In genomic region chr6:149990109-149990671, GRCh38 we compare ENCODE assay signal across 8 cellular contexts. TPM values are rescaled to one million over a fixed set of nuclear protein-coding genes. Genes with fewer than 3 reads are reported as not detected.
DNase-seq lines count a peak whose midpoint lies in the region; ATAC-seq and TF ChIP-seq lines count a peak whose summit lies in the region.

No MANE protein-coding gene starts in this region.

- TF ChIP-seq EP300 in gastroesophageal sphincter (IDR thresholded peaks at IDR 0.05) = no peak

- peaks cover 7% of the 10 kb centered on the region for H3K36me3 Mint-ChIP-seq in osteocyte (ENCODE audit: unreplicated experiment)

- H4K20me1 ChIP-seq in Karpas-422 (ENCODE audit: insufficient read depth, low read depth, low read length) (no peaks in the 10 kb centered on the region), mammary epithelial cell (ENCODE audit: insufficient read depth, low read length) (no peaks in the 10 kb centered on the region)

- no peak for TF ChIP-seq CTCF in mammary epithelial cell (conservative IDR thresholded peaks at IDR 0.05 in 1 of 2, IDR thresholded peaks at IDR 0.05 in 1 of 2; ENCODE audit: extremely low read depth in 1 of 2, insufficient read depth in 1 of 2, low read depth in 1 of 2, low read length in 2 of 2)
- no peak for TF ChIP-seq CTCF in osteocyte (IDR thresholded peaks at IDR 0.05)
- TF ChIP-seq CTCF in gastroesophageal sphincter (IDR thresholded peaks at IDR 0.05) = no peak
- TF ChIP-seq CTCF in GM10266 (IDR thresholded peaks at IDR 0.05; ENCODE audit: control insufficient read depth, insufficient read depth, low read depth, missing control alignments) = no peak

- peaks cover 8% of the 10 kb centered on the region for H3K9me3 Mint-ChIP-seq in osteocyte (ENCODE audit: unreplicated experiment)

- no TSS peak for BruUV-seq in mammary epithelial cell (replicated peaks; lab: Mats Ljungman, UMichigan)

- in situ Hi-C loops in mammary epithelial cell (cut with MboI; ENCODE audit: low sequenced_read_pairs in 2 of 2) = no loop called here

- WGBS in mammary epithelial cell (ENCODE audit: low coverage, missing lambda C conversion rate) = 9% methylated on average over 34 of the region's 39 CpGs
- 2 to 3% methylated on average over 17 to 26 of the region's 39 CpGs for WGBS in gastroesophageal sphincter (ENCODE audit: low coverage in 1 of 2), 2 donors

- H3K9ac ChIP-seq in Karpas-422 (ENCODE audit: low read length) (peak overlapping the region; percentile 56), mammary epithelial cell (ENCODE audit: insufficient read depth, low read length) (no peak overlapping the region)

- H3K9me2 ChIP-seq in Karpas-422 (replicated peaks; ENCODE audit: insufficient read depth, low read length) = no peaks in the 10 kb centered on the region

- no peaks in the 10 kb centered on the region for H3K79me2 ChIP-seq in Karpas-422 (ENCODE audit: low read length)
- no peaks in the 10 kb centered on the region for H3K79me2 ChIP-seq in mammary epithelial cell (ENCODE audit: insufficient read depth, low read length)

- H3K27ac ChIP-seq in Karpas-422 (ENCODE audit: low read length) (no peak overlapping the region), mammary epithelial cell (ENCODE audit: insufficient read depth, low read depth, low read length) (no peak overlapping the region), gastroesophageal sphincter (no peak overlapping the region)

- CTCF ChIA-PET in mammary epithelial cell (lab: Charles Lee; ENCODE audit: low non-redundant PET) = no interaction called here

- H3K4me2 ChIP-seq in Karpas-422 (ENCODE audit: low read depth, low read length, poor library complexity, severe bottlenecking) = peak overlapping the region; percentile 74
- H3K4me2 ChIP-seq in mammary epithelial cell (ENCODE audit: insufficient read depth, low read depth, low read length) = peak overlapping the region; percentile 96

- H3K36me3 ChIP-seq in Karpas-422 (ENCODE audit: insufficient read depth, low read length) (no peaks in the 10 kb centered on the region), mammary epithelial cell (ENCODE audit: insufficient read depth, low read length) (no peaks in the 10 kb centered on the region), gastroesophageal sphincter (no peaks in the 10 kb centered on the region)

- H3K27ac Mint-ChIP-seq in osteocyte (ENCODE audit: unreplicated experiment) = no peak overlapping the region

- peaks cover 97% of the 10 kb centered on the region for H3K27me3 Mint-ChIP-seq in osteocyte (ENCODE audit: unreplicated experiment)

- no peak for TF ChIP-seq POLR2A in gastroesophageal sphincter (IDR thresholded peaks at IDR 0.05)

- H3K4me1 ChIP-seq in Karpas-422 (ENCODE audit: low read length) = peaks cover 17% of the 10 kb centered on the region
- peaks cover 18% of the 10 kb centered on the region for H3K4me1 ChIP-seq in mammary epithelial cell (ENCODE audit: insufficient read depth, low read length)
- H3K4me1 ChIP-seq in gastroesophageal sphincter = peaks cover 0 to 21% (median 15%) of the 10 kb centered on the region in 3 donors

- peak overlapping the region; percentile 96; the same call in 1 of the 2 replicates for H2AFZ ChIP-seq in Karpas-422 (ENCODE audit: low read length)
- H2AFZ ChIP-seq in mammary epithelial cell (ENCODE audit: low read depth, low read length) = peak overlapping the region; percentile 69

- intact Hi-C loops in mammary epithelial cell (cut with micrococcal nuclease) = no loop called here

- H3K27me3 ChIP-seq in Karpas-422 (ENCODE audit: low read length) = no peaks in the 10 kb centered on the region
- peaks cover 59% of the 10 kb centered on the region for H3K27me3 ChIP-seq in mammary epithelial cell (ENCODE audit: insufficient read depth, low read length)
- peaks cover 100% of the 10 kb centered on the region for H3K27me3 ChIP-seq in gastroesophageal sphincter

- no peaks in the 10 kb centered on the region for H3K9me3 ChIP-seq in Karpas-422 (ENCODE audit: low read length)
- peaks cover 9% of the 10 kb centered on the region for H3K9me3 ChIP-seq in mammary epithelial cell (replicated peaks; ENCODE audit: insufficient read depth, low read length)
- peaks cover 0 to 26% (median 0%) of the 10 kb centered on the region in 3 donors for H3K9me3 ChIP-seq in gastroesophageal sphincter

- peak overlapping the region; percentile 73 for H3K4me3 Mint-ChIP-seq in osteocyte (ENCODE audit: unreplicated experiment)

- H3K4me1 Mint-ChIP-seq in osteocyte (ENCODE audit: unreplicated experiment) = peaks cover 16% of the 10 kb centered on the region

- DNase-seq in ELR (ENCODE audit: low read depth) = peak; percentile 8
- DNase-seq in Karpas-422 = no peak
- no peak for DNase-seq in mammary epithelial cell
- DNase-seq in osteocyte (ENCODE audit: extremely low spot score, unreplicated experiment) = peak; percentile 60
- no peak for DNase-seq in GM10266 (ENCODE audit: extremely low spot score)
- no peak for DNase-seq in NCI-H1694 treated with DMSO at 0.1 percent for 48 hours (lab: John Stamatoyannopoulos, UW)
- no peak for DNase-seq in NCI-H446 (lab: John Stamatoyannopoulos, UW)

- dilution Hi-C loops in mammary epithelial cell (cut with HindIII; ENCODE audit: low sequenced_read_pairs) = no loop called here

- no peak for ATAC-seq in gastroesophageal sphincter

- H3K4me3 ChIP-seq in Karpas-422 (ENCODE audit: low read length) = peak overlapping the region; percentile 64
- H3K4me3 ChIP-seq in mammary epithelial cell (replicated peaks in 1 of 3; ENCODE audit: insufficient read depth in 1 of 3, low read depth in 2 of 3, low read length in 3 of 3) = peak overlapping the region; percentile 21 to 42 (median 41)
- peak overlapping the region in 1 of 2 donors; percentile 34 for H3K4me3 ChIP-seq in gastroesophageal sphincter

RNA-seq across cellular contexts. Expression of gene ULBP1, which starts 26.4 kb away (rescaled TPM):
- 1.0 and 5.1 TPM in 2 replicates for total RNA-seq in Karpas-422 (2014; rRNA removed; shearing (Covaris generic); ENCODE audit: low replicate concordance)
- 10 to 100 TPM in 1 of 2 donors, 1 to 10 TPM in 1; 5.2 to 23.5 TPM for total RNA-seq in mammary epithelial cell
- 1.3 TPM for polyA plus RNA-seq in mammary epithelial cell
- polyA minus RNA-seq in mammary epithelial cell = not detected
- 10.7 and 11.5 TPM in 2 replicates for total RNA-seq in osteocyte
- under 1 TPM in 2 of 4 donors, not detected in 2; 0.07 to 0.27 TPM for total RNA-seq in gastroesophageal sphincter

RNA-seq across cellular contexts. Expression of gene RAET1L, which starts 35.1 kb away (rescaled TPM):
- not detected in 2 replicates for total RNA-seq in Karpas-422 (2014; rRNA removed; shearing (Covaris generic); ENCODE audit: low replicate concordance)
- total RNA-seq in mammary epithelial cell (1 to 10 TPM; 1.0 to 2.6 TPM), osteocyte (not detected in 2 replicates), gastroesophageal sphincter (under 1 TPM in 2 of 4 donors, not detected in 2; 0.23 to 0.62 TPM)
- polyA plus RNA-seq in mammary epithelial cell = 3.3 TPM
- not detected for polyA minus RNA-seq in mammary epithelial cell

RNA-seq across cellular contexts. Expression of gene ULBP2, which starts 48.4 kb away (rescaled TPM):
- total RNA-seq in Karpas-422 (2014; rRNA removed; shearing (Covaris generic); ENCODE audit: low replicate concordance) = 0.56 and 0.76 TPM in 2 replicates
- total RNA-seq in mammary epithelial cell = 10 to 100 TPM; 12.9 to 14.5 TPM
- 20.7 TPM for polyA plus RNA-seq in mammary epithelial cell
- polyA minus RNA-seq in mammary epithelial cell = 1.7 TPM
- 2.1 and 2.9 TPM in 2 replicates for total RNA-seq in osteocyte
- under 1 TPM in 2 of 4 donors, not detected in 2; 0.39 to 0.74 TPM for total RNA-seq in gastroesophageal sphincter

Comparison
In these comparisons a context has a peak if more than half of its experiments do, and no peak if none do; other contexts are left out.
1. DNase-seq: peak in ELR (single experiment) and osteocyte (single experiment); none in Karpas-422 (single experiment), mammary epithelial cell (single experiment), GM10266 (single experiment), NCI-H1694 treated with DMSO at 0.1 percent for 48 hours (single experiment) and NCI-H446 (0 of 2).